In the genomic region with DNA sequence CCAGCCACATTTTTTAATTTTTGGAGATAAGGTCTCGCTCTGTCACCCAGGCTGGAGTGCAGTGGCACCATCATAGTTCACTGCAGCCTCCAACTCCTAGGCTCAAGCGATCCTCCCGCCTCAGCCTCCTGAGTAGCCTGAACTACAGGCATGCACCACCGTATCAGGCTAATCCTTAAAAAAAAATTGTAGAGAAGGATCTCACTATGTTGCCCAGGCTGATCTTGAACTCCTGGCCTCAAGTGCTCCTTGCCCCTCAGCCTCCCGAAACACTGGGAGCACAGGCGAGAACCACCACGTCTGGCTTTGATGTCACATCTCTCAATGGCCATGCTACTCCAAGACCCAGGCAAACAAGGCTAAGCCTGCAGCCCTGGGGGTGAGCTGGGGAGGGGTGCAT, we compare ENCODE assay signal across 23 cellular contexts. TPM values are rescaled to one million over a fixed set of nuclear protein-coding genes. Genes with fewer than 3 reads are reported as not detected.
DNase-seq lines count a peak whose midpoint lies in the region; ATAC-seq, FAIRE-seq and TF ChIP-seq lines count a peak whose summit lies in the region.
"Had no signal": no experiment of that assay in that cellular context is flagged by ENCODE, and none has a peak within 500 bp of the region (broad histone marks: within the 10 kb centered on the region; RNA-seq: fewer than 3 reads in every experiment).

No MANE protein-coding gene starts in this region.

- peak overlapping the region; percentile 68; the same call in 1 of the 2 replicates for H2BK12ac ChIP-seq in H1 (ENCODE audit: low read depth, low read length)

- H3K4me1 ChIP-seq in K562 (replicated peaks in 1 of 2; ENCODE audit: control insufficient read depth in 2 of 2, insufficient read depth in 2 of 2, low read length in 2 of 2) (peaks cover 0 to 40% of the 10 kb centered on the region in 2 experiments; a peak in 3 of 5 replicates), H1 (replicated peaks in 1 of 4; ENCODE audit: control insufficient read depth in 3 of 4, insufficient read depth in 4 of 4, low read length in 3 of 4) (peaks cover 2 to 18% (median 5%) of the 10 kb centered on the region in 4 experiments)
- H3K4me1 ChIP-seq: A549, HAP-1 had no signal

- no TSS peak for BruUV-seq in K562 (replicated peaks; lab: Mats Ljungman, UMichigan)

- peak overlapping the region; percentile 53; the same call in 1 of the 2 replicates for H2AK5ac ChIP-seq in H1 (ENCODE audit: low read depth, low read length)

- no peak overlapping the region for H2BK15ac ChIP-seq in H1 (ENCODE audit: low read length)

- no peak overlapping the region for H4K5ac ChIP-seq in H1 (ENCODE audit: insufficient read length, low read depth, low read length)

- no peak for TF ChIP-seq CTCF in K562 (IDR thresholded peaks at IDR 0.05 in 2 of 3, conservative IDR thresholded peaks at IDR 0.05 in 1 of 3; ENCODE audit: insufficient read depth in 2 of 3, low read depth in 1 of 3, low read length in 3 of 3)
- no peak for TF ChIP-seq CTCF in H1 (IDR thresholded peaks at IDR 0.05; ENCODE audit: control extremely low read depth in 1 of 3, insufficient read depth in 1 of 3, low read depth in 1 of 3, low read length in 3 of 3)

- H3K27me3 ChIP-seq in K562 (ENCODE audit: control insufficient read depth in 2 of 2, insufficient read depth in 2 of 2, low read length in 2 of 2) (peaks cover 0 to 9% of the 10 kb centered on the region in 2 experiments; a peak in 3 of 5 replicates), H1 (replicated peaks in 1 of 4; ENCODE audit: control insufficient read depth in 3 of 4, extremely low read depth in 1 of 4, insufficient read depth in 3 of 4, low read length in 3 of 4) (no peaks in the 10 kb centered on the region)

- FAIRE-seq in K562 (lab: Jason Lieb, UNC), result no peak
- no peak for FAIRE-seq in H1 (lab: Jason Lieb, UNC)
- FAIRE-seq: A549, D721Med, G401.6, GM12891 had no signal

- no peaks in the 10 kb centered on the region for H3K9me3 ChIP-seq in K562 (replicated peaks; ENCODE audit: control insufficient read depth, insufficient read depth, low read depth, low read length)
- no peaks in the 10 kb centered on the region for H3K9me3 ChIP-seq in H1 (ENCODE audit: insufficient read depth in 2 of 2, low read depth in 1 of 2, low read length in 1 of 2)
- H3K9me3 ChIP-seq: A549, HAP-1 had no signal

- H3K18ac ChIP-seq in H1 (ENCODE audit: extremely low read depth, low read length), result peak overlapping the region; percentile 24

- peak overlapping the region; percentile 40 for H4K91ac ChIP-seq in H1 (replicated peaks; ENCODE audit: insufficient read length, low read length)

- intact Hi-C loops in K562 (cut with micrococcal nuclease), result no loop called here

- no peak overlapping the region for H3K14ac ChIP-seq in H1 (ENCODE audit: insufficient read length)

- no peaks in the 10 kb centered on the region for H3K79me1 ChIP-seq in H1 (ENCODE audit: low read depth, low read length)

- H3K36me3 ChIP-seq in K562 (ENCODE audit: control insufficient read depth, insufficient read depth, low read length) (no peaks in the 10 kb centered on the region), H1 (ENCODE audit: control insufficient read depth in 2 of 4, insufficient read depth in 4 of 4, low read length in 3 of 4) (no peaks in the 10 kb centered on the region)
- H3K36me3 ChIP-seq: HAP-1 had no signal

- no peak overlapping the region for H3K4ac ChIP-seq in H1 (replicated peaks; ENCODE audit: insufficient read length, low read depth, low read length)

- no peak for TF ChIP-seq RAD21 in K562 (CRISPR knock-in tag; conservative IDR thresholded peaks at IDR 0.05 in 1 of 2, IDR thresholded peaks at IDR 0.05 in 1 of 2)
- no peak for TF ChIP-seq RAD21 in H1 (IDR thresholded peaks at IDR 0.05 in 1 of 2, conservative IDR thresholded peaks at IDR 0.05 in 1 of 2; ENCODE audit: low read depth in 2 of 2, low read length in 2 of 2)

- no peak for DNase-seq in K562 (ENCODE audit: extremely low read depth in 1 of 4, low spot score in 3 of 4)
- no peak for DNase-seq in H1 (ENCODE audit: low read depth in 1 of 2, low spot score in 2 of 2)
- no peak for DNase-seq in substantia nigra (lab: John Stamatoyannopoulos, UW)
- no peak for DNase-seq in NOMO-1 treated with dmso at 0.1 percent for 144 hours (lab: John Stamatoyannopoulos, UW; ENCODE audit: unreplicated experiment)
- DNase-seq in globus pallidus (ENCODE audit: low spot score), result no peak
- DNase-seq in GOT3 (lab: John Stamatoyannopoulos, UW), result no peak
- DNase-seq: CD8-positive, alpha-beta T cell; COR-L47; DMS153; DMS79 treated with DMSO at 0.1 percent for 48 hours; EL; HFFc6; KBM-7 had no signal

- ATAC-seq in K562, result no peak
- ATAC-seq: CD8-positive, alpha-beta T cell had no signal

- no peak overlapping the region for H2BK120ac ChIP-seq in H1 (replicated peaks; ENCODE audit: low read depth, low read length)

- no peak overlapping the region for H3K27ac ChIP-seq in K562 (ENCODE audit: extremely low read depth, low read depth, low read length)
- H3K27ac ChIP-seq in H1 (ENCODE audit: low read depth, low read length), result no peak overlapping the region
- H3K27ac ChIP-seq in substantia nigra (ENCODE audit: low read depth, low read length, poor library complexity, severe bottlenecking), result peak overlapping the region; percentile 99
- H3K27ac ChIP-seq: A549, HL-60 had no signal

- H3K23ac ChIP-seq in H1 (ENCODE audit: insufficient read length), result no peak overlapping the region

- POLR2A ChIA-PET in K562 (lab: Yijun Ruan, JAX) (interaction anchor here (0.7 kb wide), 1 partner anchor 308 kb away, joined by 4 read pairs; no protein-coding TSS in a partner anchor), H1 (lab: Charles Lee; ENCODE audit: partially characterized antibody) (interaction anchor here (1.7 kb wide), 1 partner anchor 26 kb away, joined by 4 read pairs; no protein-coding TSS in a partner anchor)

- TF ChIP-seq EP300 in K562 (IDR thresholded peaks at IDR 0.05; ENCODE audit: low read length), result no peak
- no peak for TF ChIP-seq EP300 in H1 (IDR thresholded peaks at IDR 0.05; ENCODE audit: borderline replicate concordance in 1 of 2, low read depth in 2 of 2, low read length in 2 of 2)

- no peak overlapping the region for H2BK20ac ChIP-seq in H1 (ENCODE audit: low read length)

- 27% methylated on average over 6 of the region's 7 CpGs for WGBS in K562 (ENCODE audit: insufficient coverage, low coverage, missing lambda C conversion rate)
- WGBS in H1 (ENCODE audit: extremely low coverage in 1 of 2, insufficient coverage in 1 of 2, insufficient read length in 1 of 2, insufficient replicate concordance in 2 of 2, low coverage in 1 of 2, low lambda C conversion rate in 2 of 2, missing lambda C conversion rate in 1 of 2), 2 experiments, result 96% methylated on average over 7 of the region's 7 CpGs; no CpG with 5 or more reads in 1 of the 2 experiments

- H3K9me1 ChIP-seq in K562 (ENCODE audit: control insufficient read depth, insufficient read depth, low read length), result no peaks in the 10 kb centered on the region

- no peak overlapping the region for H2BK5ac ChIP-seq in H1 (ENCODE audit: low read depth, low read length)

- TF ChIP-seq POLR2A in K562 (conservative IDR thresholded peaks at IDR 0.05) (no peak), H1 (IDR thresholded peaks at IDR 0.05; ENCODE audit: control extremely low read depth in 1 of 2, low read depth in 2 of 2, low read length in 2 of 2) (no peak)

- H3K23me2 ChIP-seq in H1 (ENCODE audit: low read depth, low read length), result no peaks in the 10 kb centered on the region; the same call in 1 of the 2 replicates

- no peak overlapping the region for H2AFZ ChIP-seq in K562 (ENCODE audit: low read depth, low read length)
- no peak overlapping the region for H2AFZ ChIP-seq in H1 (ENCODE audit: low read length)
- H2AFZ ChIP-seq: GM23338 had no signal

- no peak overlapping the region for H4K8ac ChIP-seq in H1 (ENCODE audit: extremely low read depth, insufficient read depth, low read length)

- no peak overlapping the region for H3K4me2 ChIP-seq in K562 (ENCODE audit: insufficient read depth, low read length)
- no peak overlapping the region for H3K4me2 ChIP-seq in H1 (ENCODE audit: insufficient read depth in 1 of 2, low read depth in 2 of 2, low read length in 2 of 2)
- H3K4me2 ChIP-seq: A549, GM23338 had no signal

- H3K4me3 ChIP-seq in K562, result no peak overlapping the region
- H3K4me3 ChIP-seq in H1 (ENCODE audit: extremely low read depth in 1 of 4, insufficient read depth in 2 of 4, low read depth in 3 of 4, low read length in 4 of 4), result no peak overlapping the region
- H3K4me3 ChIP-seq: A549, GM23338, HAP-1 had no signal

- 0 out of 2 replicates have a peak, but pooled peaks cover 4% of the 10 kb centered on the region for H4K20me1 ChIP-seq in K562 (replicated peaks; ENCODE audit: control insufficient read depth, insufficient read depth, low read length)
- no peaks in the 10 kb centered on the region for H4K20me1 ChIP-seq in H1 (replicated peaks in 1 of 2; ENCODE audit: control insufficient read depth in 1 of 2, insufficient read depth in 2 of 2, low read length in 2 of 2)

- no peak overlapping the region for H3K9ac ChIP-seq in K562 (ENCODE audit: insufficient read depth in 1 of 2, low read depth in 2 of 2, low read length in 2 of 2)
- H3K9ac ChIP-seq in H1 (replicated peaks in 1 of 4; ENCODE audit: extremely low read depth in 1 of 4, low read depth in 3 of 4, low read length in 3 of 4), result no peak overlapping the region

- no peaks in the 10 kb centered on the region for H3K79me2 ChIP-seq in K562 (ENCODE audit: control insufficient read depth, insufficient read depth, low read length)
- H3K79me2 ChIP-seq in H1 (ENCODE audit: control insufficient read depth in 1 of 2, insufficient read depth in 2 of 2, low read length in 2 of 2), result no peaks in the 10 kb centered on the region

- no peak overlapping the region for H3K56ac ChIP-seq in H1 (replicated peaks; ENCODE audit: insufficient read length, low read depth, low read length)

- CTCF ChIA-PET in K562 (lab: Yijun Ruan, JAX; ENCODE audit: low intra/inter-chr PET ratio), result no interaction called here
- CTCF ChIA-PET in H1 (lab: Charles Lee; ENCODE audit: partially characterized antibody), result interaction anchor here (0.7 to 2.7 kb wide), 6 partner anchors 8 to 147 kb away, joined by 3 to 10 read pairs (median 3); no protein-coding TSS in a partner anchor

- in situ Hi-C loops in K562 (cut with MboI), result no loop called here

RNA-seq across cellular contexts. Expression of a gene that starts 21.2 kb away (rescaled TPM):
- 161 and 438 TPM in 2 replicates for total RNA-seq in K562 (2011; cell fraction: chromatin; rRNA removed; ENCODE audit: low replicate concordance)
- total RNA-seq in K562 (2011; cell fraction: nucleolus; rRNA removed), result 419 and 446 TPM in 2 replicates
- 236 and 271 TPM in 2 replicates for total RNA-seq in K562 (2011; cell fraction: nucleoplasm; rRNA removed)
- total RNA-seq in K562 (2014; rRNA removed) (99.4 and 135 TPM in 2 replicates), K562 (2014; rRNA removed; fragmentation: Illumina TruSeq; extraction: Trizol) (25.6 and 28.4 TPM in 2 replicates), K562 (2015; rRNA removed; fragmentation: Illumina TruSeq; extraction: Trizol) (48.1 and 52.1 TPM in 2 replicates), K562 (2021) (297 and 303 TPM in 2 replicates)
- polyA plus RNA-seq in K562 (2011; rRNA removed) (39.1 and 96.2 TPM in 2 replicates), K562 (2014; fragmentation: Illumina TruSeq; extraction: Trizol) (155 and 235 TPM in 2 replicates), K562 (2014; fragmentation: Nextera tagmentation; extraction: Ambion mirVana) (1 to 10 TPM; 2.3 to 6.9 TPM), K562 (2014; rRNA removed) (76.5 and 88.9 TPM in 2 replicates), H1 (2011; rRNA removed) (97.2 and 267 TPM in 2 replicates)
- polyA plus RNA-seq in K562 (2011; cell fraction: cytosol; rRNA removed), result 68.3 and 79.6 TPM in 2 replicates
- polyA plus RNA-seq in K562 (2011; cell fraction: nucleus; rRNA removed), result 221 and 243 TPM in 2 replicates
- polyA plus RNA-seq in K562 (2012), result 242 and 451 TPM in 2 replicates
- 31.6 and 32.5 TPM in 2 replicates for polyA minus RNA-seq in K562 (2011; rRNA and poly(A)+ RNA removed)
- polyA minus RNA-seq in K562 (2011; cell fraction: cytosol; rRNA and poly(A)+ RNA removed), result 147 and 227 TPM in 2 replicates
- 56.5 and 75.8 TPM in 2 replicates for polyA minus RNA-seq in K562 (2011; cell fraction: nucleus; rRNA and poly(A)+ RNA removed)
- 337 and 341 TPM in 2 replicates for total RNA-seq in H1 (2021; fragmentation: NEBNext Ultra II Directional; extraction: Animal tissue kit (Norgen Biotek cat#: 25700))
- polyA plus RNA-seq in H1 (2011; cell fraction: cytosol; rRNA removed), result 109 TPM
- polyA plus RNA-seq in H1 (2011; cell fraction: nucleus; rRNA removed), result 496 TPM
- polyA plus RNA-seq in H1 (2012, experiment 1 of 2), result 197 to 438 TPM (median 349 TPM) in 4 replicates
- polyA plus RNA-seq in H1 (2012, experiment 2 of 2), result 305 TPM
- 349 TPM for polyA plus RNA-seq in H1 (2013, experiment 1 of 2)
- polyA plus RNA-seq in H1 (2013, experiment 2 of 2), result 317 TPM
- 114 and 172 TPM in 2 replicates for polyA minus RNA-seq in H1 (2011; rRNA and poly(A)+ RNA removed)
- polyA minus RNA-seq in H1 (2011; cell fraction: cytosol; rRNA and poly(A)+ RNA removed), result 276 TPM
- polyA minus RNA-seq in H1 (2011; cell fraction: nucleus; rRNA and poly(A)+ RNA removed), result 164 TPM

RNA-seq across cellular contexts. Expression of a gene that starts 21.7 kb away (rescaled TPM):
- total RNA-seq in K562 (2011; cell fraction: chromatin; rRNA removed; ENCODE audit: low replicate concordance), result 0.25 and 0.74 TPM in 2 replicates
- total RNA-seq in K562 (2011; cell fraction: nucleolus; rRNA removed), result 0.26 and 1.2 TPM in 2 replicates
- total RNA-seq in K562 (2011; cell fraction: nucleoplasm; rRNA removed), result 0.29 TPM in 1 of 2 replicates, not detected in the other
- 0.08 and 0.14 TPM in 2 replicates for total RNA-seq in K562 (2014; rRNA removed)
- 0.11 TPM in 1 of 2 replicates, not detected in the other for total RNA-seq in K562 (2014; rRNA removed; fragmentation: Illumina TruSeq; extraction: Trizol)
- 0.08 TPM in 1 of 2 replicates, not detected in the other for total RNA-seq in K562 (2015; rRNA removed; fragmentation: Illumina TruSeq; extraction: Trizol)
- total RNA-seq in K562 (2021), result 0.18 and 0.51 TPM in 2 replicates
- polyA plus RNA-seq in K562 (2011; rRNA removed), result 0.19 TPM in 1 of 2 replicates, not detected in the other
- 0.12 TPM in 2 replicates for polyA plus RNA-seq in K562 (2011; cell fraction: cytosol; rRNA removed)
- polyA plus RNA-seq in K562 (2011; cell fraction: nucleus; rRNA removed), result 0.54 and 0.66 TPM in 2 replicates
- 0.16 and 0.19 TPM in 2 replicates for polyA plus RNA-seq in K562 (2012)
- 0.08 and 0.12 TPM in 2 replicates for polyA plus RNA-seq in K562 (2014; fragmentation: Illumina TruSeq; extraction: Trizol)
- polyA plus RNA-seq in K562 (2014; fragmentation: Nextera tagmentation; extraction: Ambion mirVana), result under 1 TPM; 0.07 to 0.18 TPM
- polyA plus RNA-seq in K562 (2014; rRNA removed), result 0.72 and 1.5 TPM in 2 replicates
- polyA minus RNA-seq in K562 (2011; rRNA and poly(A)+ RNA removed), result not detected in 2 replicates
- polyA minus RNA-seq in K562 (2011; cell fraction: cytosol; rRNA and poly(A)+ RNA removed), result not detected in 2 replicates
- polyA minus RNA-seq in K562 (2011; cell fraction: nucleus; rRNA and poly(A)+ RNA removed), result 0.13 and 0.22 TPM in 2 replicates
- 1.6 and 2.2 TPM in 2 replicates for total RNA-seq in H1 (2021; fragmentation: NEBNext Ultra II Directional; extraction: Animal tissue kit (Norgen Biotek cat#: 25700))
- 2.1 and 4.4 TPM in 2 replicates for polyA plus RNA-seq in H1 (2011; rRNA removed)
- 3.0 TPM for polyA plus RNA-seq in H1 (2011; cell fraction: cytosol; rRNA removed)
- polyA plus RNA-seq in H1 (2011; cell fraction: nucleus; rRNA removed), result 2.9 TPM
- 2.2 to 3.8 TPM (median 3.1 TPM) in 4 replicates for polyA plus RNA-seq in H1 (2012, experiment 1 of 2)
- 2.0 TPM for polyA plus RNA-seq in H1 (2012, experiment 2 of 2)
- polyA plus RNA-seq in H1 (2013, experiment 1 of 2), result 4.0 TPM
- polyA plus RNA-seq in H1 (2013, experiment 2 of 2), result 4.2 TPM
- polyA minus RNA-seq in H1 (2011; rRNA and poly(A)+ RNA removed), result 0.24 and 0.25 TPM in 2 replicates
- polyA minus RNA-seq in H1 (2011; cell fraction: cytosol; rRNA and poly(A)+ RNA removed), result 0.95 TPM
- polyA minus RNA-seq in H1 (2011; cell fraction: nucleus; rRNA and poly(A)+ RNA removed), result 0.30 TPM
- total RNA-seq: CD8-positive, alpha-beta T cell had no signal

RNA-seq across cellular contexts. Expression of a gene that starts 24.2 kb away (rescaled TPM):
- total RNA-seq in K562 (2011; cell fraction: chromatin; rRNA removed; ENCODE audit: low replicate concordance), result not detected in 2 replicates
- not detected in 2 replicates for total RNA-seq in K562 (2011; cell fraction: nucleolus; rRNA removed)
- not detected in 2 replicates for total RNA-seq in K562 (2011; cell fraction: nucleoplasm; rRNA removed)
- total RNA-seq in K562 (2014; rRNA removed) (0.16 TPM in 1 of 2 replicates, not detected in the other), K562 (2014; rRNA removed; fragmentation: Illumina TruSeq; extraction: Trizol) (not detected in 2 replicates), K562 (2015; rRNA removed; fragmentation: Illumina TruSeq; extraction: Trizol) (not detected in 2 replicates), K562 (2021) (not detected in 2 replicates)
- polyA plus RNA-seq in K562 (2011; rRNA removed) (not detected in 2 replicates), K562 (2014; fragmentation: Illumina TruSeq; extraction: Trizol) (not detected in 2 replicates), K562 (2014; fragmentation: Nextera tagmentation; extraction: Ambion mirVana) (not detected), K562 (2014; rRNA removed) (not detected in 2 replicates), H1 (2011; rRNA removed) (0.80 and 1.2 TPM in 2 replicates)
- not detected in 2 replicates for polyA plus RNA-seq in K562 (2011; cell fraction: cytosol; rRNA removed)
- polyA plus RNA-seq in K562 (2011; cell fraction: nucleus; rRNA removed), result not detected in 2 replicates
- 0.01 TPM in 1 of 2 replicates, not detected in the other for polyA plus RNA-seq in K562 (2012)
- not detected in 2 replicates for polyA minus RNA-seq in K562 (2011; rRNA and poly(A)+ RNA removed)
- polyA minus RNA-seq in K562 (2011; cell fraction: cytosol; rRNA and poly(A)+ RNA removed), result not detected in 2 replicates
- polyA minus RNA-seq in K562 (2011; cell fraction: nucleus; rRNA and poly(A)+ RNA removed), result not detected in 2 replicates
- total RNA-seq in H1 (2021; fragmentation: NEBNext Ultra II Directional; extraction: Animal tissue kit (Norgen Biotek cat#: 25700)), result 1.0 and 2.0 TPM in 2 replicates
- 0.94 TPM for polyA plus RNA-seq in H1 (2011; cell fraction: cytosol; rRNA removed)
- polyA plus RNA-seq in H1 (2011; cell fraction: nucleus; rRNA removed), result 3.3 TPM
- 0.94 to 1.4 TPM (median 1.1 TPM) in 4 replicates for polyA plus RNA-seq in H1 (2012, experiment 1 of 2)
- 0.38 TPM for polyA plus RNA-seq in H1 (2012, experiment 2 of 2)
- polyA plus RNA-seq in H1 (2013, experiment 1 of 2), result 1.3 TPM
- 0.83 TPM for polyA plus RNA-seq in H1 (2013, experiment 2 of 2)
- polyA minus RNA-seq in H1 (2011; rRNA and poly(A)+ RNA removed), result 1.4 and 1.6 TPM in 2 replicates
- not detected for polyA minus RNA-seq in H1 (2011; cell fraction: cytosol; rRNA and poly(A)+ RNA removed)
- 2.8 TPM for polyA minus RNA-seq in H1 (2011; cell fraction: nucleus; rRNA and poly(A)+ RNA removed)
- total RNA-seq: HFFc6 had no signal
- polyA plus RNA-seq: AG04450, BJ, CD14-positive monocyte had no signal

RNA-seq across cellular contexts. Expression of a gene that starts 37.5 kb away (rescaled TPM):
- 1.2 and 4.6 TPM in 2 replicates for total RNA-seq in K562 (2011; cell fraction: chromatin; rRNA removed; ENCODE audit: low replicate concordance)
- total RNA-seq in K562 (2011; cell fraction: nucleolus; rRNA removed), result 1.3 and 1.5 TPM in 2 replicates
- total RNA-seq in K562 (2011; cell fraction: nucleoplasm; rRNA removed), result 0.38 and 2.1 TPM in 2 replicates
- total RNA-seq in K562 (2014; rRNA removed) (0.16 and 0.32 TPM in 2 replicates), K562 (2014; rRNA removed; fragmentation: Illumina TruSeq; extraction: Trizol) (not detected in 2 replicates), K562 (2015; rRNA removed; fragmentation: Illumina TruSeq; extraction: Trizol) (0.11 TPM in 1 of 2 replicates, not detected in the other), K562 (2021) (0.40 and 0.58 TPM in 2 replicates)
- polyA plus RNA-seq in K562 (2011; rRNA removed) (0.26 and 0.61 TPM in 2 replicates), K562 (2014; fragmentation: Illumina TruSeq; extraction: Trizol) (0.22 TPM in 2 replicates), K562 (2014; fragmentation: Nextera tagmentation; extraction: Ambion mirVana) (not detected), K562 (2014; rRNA removed) (0.09 and 0.12 TPM in 2 replicates), H1 (2011; rRNA removed) (36.9 and 78.7 TPM in 2 replicates)
- polyA plus RNA-seq in K562 (2011; cell fraction: cytosol; rRNA removed), result 0.34 and 0.40 TPM in 2 replicates
- 2.1 and 3.0 TPM in 2 replicates for polyA plus RNA-seq in K562 (2011; cell fraction: nucleus; rRNA removed)
- 0.52 and 1.4 TPM in 2 replicates for polyA plus RNA-seq in K562 (2012)
- 0.14 TPM in 1 of 2 replicates, not detected in the other for polyA minus RNA-seq in K562 (2011; rRNA and poly(A)+ RNA removed)
- 2.7 TPM in 1 of 2 replicates, not detected in the other for polyA minus RNA-seq in K562 (2011; cell fraction: cytosol; rRNA and poly(A)+ RNA removed)
- polyA minus RNA-seq in K562 (2011; cell fraction: nucleus; rRNA and poly(A)+ RNA removed), result 0.33 and 0.67 TPM in 2 replicates
- 40.9 and 47.8 TPM in 2 replicates for total RNA-seq in H1 (2021; fragmentation: NEBNext Ultra II Directional; extraction: Animal tissue kit (Norgen Biotek cat#: 25700))
- 38.6 TPM for polyA plus RNA-seq in H1 (2011; cell fraction: cytosol; rRNA removed)
- polyA plus RNA-seq in H1 (2011; cell fraction: nucleus; rRNA removed), result 197 TPM
- 64.9 to 73.8 TPM (median 68.2 TPM) in 4 replicates for polyA plus RNA-seq in H1 (2012, experiment 1 of 2)
- polyA plus RNA-seq in H1 (2012, experiment 2 of 2), result 31.6 TPM
- 47.6 TPM for polyA plus RNA-seq in H1 (2013, experiment 1 of 2)
- 46.6 TPM for polyA plus RNA-seq in H1 (2013, experiment 2 of 2)
- polyA minus RNA-seq in H1 (2011; rRNA and poly(A)+ RNA removed), result 11.1 and 14.8 TPM in 2 replicates
- polyA minus RNA-seq in H1 (2011; cell fraction: cytosol; rRNA and poly(A)+ RNA removed), result 29.8 TPM
- polyA minus RNA-seq in H1 (2011; cell fraction: nucleus; rRNA and poly(A)+ RNA removed), result 57.1 TPM
- total RNA-seq: CD8-positive, alpha-beta T cell had no signal
- polyA plus RNA-seq: CD14-positive monocyte had no signal

RNA-seq across cellular contexts. Expression of a gene that starts 49.0 kb away (rescaled TPM):
- total RNA-seq in K562 (2011; cell fraction: chromatin; rRNA removed; ENCODE audit: low replicate concordance), result 12.5 and 24.0 TPM in 2 replicates
- total RNA-seq in K562 (2011; cell fraction: nucleolus; rRNA removed), result 22.4 and 24.2 TPM in 2 replicates
- total RNA-seq in K562 (2011; cell fraction: nucleoplasm; rRNA removed), result 15.0 and 19.7 TPM in 2 replicates
- total RNA-seq in K562 (2014; rRNA removed) (3.9 and 7.1 TPM in 2 replicates), K562 (2014; rRNA removed; fragmentation: Illumina TruSeq; extraction: Trizol) (1.4 and 1.6 TPM in 2 replicates), K562 (2015; rRNA removed; fragmentation: Illumina TruSeq; extraction: Trizol) (2.9 and 3.8 TPM in 2 replicates), K562 (2021) (5.6 and 8.0 TPM in 2 replicates)
- polyA plus RNA-seq in K562 (2011; rRNA removed) (7.0 and 7.8 TPM in 2 replicates), K562 (2014; fragmentation: Illumina TruSeq; extraction: Trizol) (4.2 and 5.6 TPM in 2 replicates), K562 (2014; fragmentation: Nextera tagmentation; extraction: Ambion mirVana) (not detected), K562 (2014; rRNA removed) (5.3 and 7.3 TPM in 2 replicates), H1 (2011; rRNA removed) (7.0 and 13.0 TPM in 2 replicates)
- polyA plus RNA-seq in K562 (2011; cell fraction: cytosol; rRNA removed), result 7.3 and 15.5 TPM in 2 replicates
- polyA plus RNA-seq in K562 (2011; cell fraction: nucleus; rRNA removed), result 18.3 and 23.6 TPM in 2 replicates
- polyA plus RNA-seq in K562 (2012), result 5.4 and 6.6 TPM in 2 replicates
- polyA minus RNA-seq in K562 (2011; rRNA and poly(A)+ RNA removed), result 2.4 and 4.9 TPM in 2 replicates
- polyA minus RNA-seq in K562 (2011; cell fraction: cytosol; rRNA and poly(A)+ RNA removed), result 3.6 and 4.3 TPM in 2 replicates
- 4.3 and 5.6 TPM in 2 replicates for polyA minus RNA-seq in K562 (2011; cell fraction: nucleus; rRNA and poly(A)+ RNA removed)
- 7.9 and 9.5 TPM in 2 replicates for total RNA-seq in H1 (2021; fragmentation: NEBNext Ultra II Directional; extraction: Animal tissue kit (Norgen Biotek cat#: 25700))
- polyA plus RNA-seq in H1 (2011; cell fraction: cytosol; rRNA removed), result 12.0 TPM
- polyA plus RNA-seq in H1 (2011; cell fraction: nucleus; rRNA removed), result 20.5 TPM
- polyA plus RNA-seq in H1 (2012, experiment 1 of 2), result 3.0 to 11.6 TPM (median 10.3 TPM) in 4 replicates
- polyA plus RNA-seq in H1 (2012, experiment 2 of 2), result 8.4 TPM
- polyA plus RNA-seq in H1 (2013, experiment 1 of 2), result 6.5 TPM
- 4.8 TPM for polyA plus RNA-seq in H1 (2013, experiment 2 of 2)
- 4.1 and 6.9 TPM in 2 replicates for polyA minus RNA-seq in H1 (2011; rRNA and poly(A)+ RNA removed)
- 4.0 TPM for polyA minus RNA-seq in H1 (2011; cell fraction: cytosol; rRNA and poly(A)+ RNA removed)
- 9.4 TPM for polyA minus RNA-seq in H1 (2011; cell fraction: nucleus; rRNA and poly(A)+ RNA removed)
